ENCODE assay signal across 35 cellular contexts in the genomic region with DNA sequence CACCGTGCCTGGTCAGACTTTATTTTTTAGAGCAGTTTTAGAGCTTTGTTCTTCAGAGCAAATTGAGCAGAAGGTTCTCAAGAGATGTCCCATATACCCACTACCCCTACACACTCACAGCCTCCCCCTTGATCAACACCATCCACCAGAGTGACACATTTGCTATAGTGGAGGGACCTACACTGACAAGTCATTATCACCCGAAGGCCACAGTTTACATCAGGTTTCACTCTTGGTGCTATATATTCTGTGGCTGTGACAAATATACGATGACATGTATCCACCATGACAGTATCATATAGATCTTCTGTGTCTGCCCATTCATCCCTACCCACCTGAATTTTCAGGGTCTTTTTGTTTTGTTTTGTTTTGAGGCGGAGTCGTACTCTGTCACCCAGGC. TPM values are rescaled to one million over a fixed set of nuclear protein-coding genes. Genes with fewer than 3 reads are reported as not detected.
"Had no signal": no experiment of that assay in that cellular context is flagged by ENCODE, and none has a peak within 500 bp of the region (broad histone marks: within the 10 kb centered on the region; RNA-seq: fewer than 3 reads in every experiment).

No MANE protein-coding gene starts in this region.

- H3K9me3 Mint-ChIP-seq: activated B cell treated with CpG ODN at 0.5 μM for 24 hours; activated CD4-positive, alpha-beta memory T cell treated with anti-CD3 and anti-CD28 coated beads for 36 hours; activated CD4-positive, alpha-beta T cell treated with anti-CD3 and anti-CD28 coated beads, Interleukin-2, amount 10 ng/mL, durations not matched to agents 24 days and 14 days; activated naive CD4-positive, alpha-beta T cell treated with anti-CD3 and anti-CD28 coated beads, Interleukin-2, amount 10 ng/mL, durations not matched to agents 7 days and 5 days; activated naive CD4-positive, alpha-beta T cell treated with anti-CD3 and anti-CD28 coated beads, Interleukin-2, amount 50 U/mL, for 24 hours; activated T-helper 1 cell treated with anti-CD3 and anti-CD28 coated beads, Interleukin-12 subunit alpha, Interleukin-12 subunit beta, Interleukin-2, Interleukin-4 antibody, amounts not matched to agents 30 ng/mL and 10 ng/mL and 1 ng/mL, durations not matched to agents 14 hours and 24 hours and 36 hours; activated T-helper 2 cell treated with anti-CD3 and anti-CD28 coated beads, Interferon-gamma antibody, Interleukin-2, Interleukin-4, amounts not matched to agents 10 μg/mL and 5 μg/mL and 100 μg/mL, durations not matched to agents 14 hours and 24 hours and 36 hours; brain; central memory CD8-positive, alpha-beta T cell; T-helper 1 cell treated with Interleukin-12 subunit alpha and Interleukin-12 subunit beta and Interleukin-4 antibody, amounts not matched to agents 30 μg/mL and 1 μg/mL, for 36 hours; T-helper 2 cell treated with Interferon-gamma antibody and Interleukin-4, amounts not matched to agents 5 μg/mL and 100 μg/mL, for 36 hours had no signal

- H3K4me1 Mint-ChIP-seq: activated B cell treated with CpG ODN at 0.5 μM for 24 hours; activated CD4-positive, alpha-beta T cell treated with anti-CD3 and anti-CD28 coated beads, Interleukin-2, amount 10 ng/mL, durations not matched to agents 24 days and 14 days; activated naive CD4-positive, alpha-beta T cell treated with anti-CD3 and anti-CD28 coated beads, Interleukin-2, amount 10 ng/mL, durations not matched to agents 7 days and 5 days; activated naive CD4-positive, alpha-beta T cell treated with anti-CD3 and anti-CD28 coated beads, Interleukin-2, amount 50 U/mL, for 24 hours; brain; central memory CD8-positive, alpha-beta T cell had no signal

- H3K27me3 ChIP-seq: ascending aorta had no signal

- H3K36me3 Mint-ChIP-seq: activated CD4-positive, alpha-beta memory T cell treated with anti-CD3 and anti-CD28 coated beads for 36 hours; activated naive CD4-positive, alpha-beta T cell treated with anti-CD3 and anti-CD28 coated beads, Interleukin-2, amount 10 ng/mL, durations not matched to agents 7 days and 5 days; activated naive CD4-positive, alpha-beta T cell treated with anti-CD3 and anti-CD28 coated beads, Interleukin-2, amount 50 U/mL, for 24 hours; activated naive CD8-positive, alpha-beta T cell; brain had no signal

- H3K4me3 ChIP-seq: ascending aorta, cardiac muscle cell had no signal

- H3K27ac ChIP-seq: ascending aorta, cardiac muscle cell, VCaP had no signal

- H3K36me3 ChIP-seq: ascending aorta, cardiac muscle cell had no signal

- H3K9me3 ChIP-seq: ascending aorta had no signal

- DNase-seq: activated B cell treated with CpG ODN at 0.5 μM for 24 hours; activated CD4-positive, alpha-beta memory T cell treated with anti-CD3 and anti-CD28 coated beads for 36 hours; activated CD4-positive, alpha-beta T cell treated with anti-CD3 and anti-CD28 coated beads for 4 hours; activated CD4-positive, alpha-beta T cell treated with anti-CD3 and anti-CD28 coated beads, Interleukin-2, amount 10 ng/mL, durations not matched to agents 24 days and 14 days; activated CD4-positive, alpha-beta T cell treated with anti-CD3 and anti-CD28 coated beads, Interleukin-2, amount 50 U/mL, for 1 hour; activated CD4-positive, alpha-beta T cell treated with anti-CD3 and anti-CD28 coated beads, Interleukin-2, amount 50 U/mL, for 4 hours; activated CD4-positive, CD25-positive, alpha-beta regulatory T cell treated with anti-CD3 and anti-CD28 coated beads, Interleukin-2, amount 50 U/mL, for 72 hours; activated CD8-positive, alpha-beta memory T cell treated with anti-CD3 and anti-CD28 coated beads, Interleukin-2, amount 50 U/mL, for 4 hours; activated effector memory CD4-positive, alpha-beta T cell treated with Interleukin-2 at 50 U/mL for 16 hours; activated gamma-delta T cell; activated naive CD4-positive, alpha-beta T cell treated with anti-CD3 and anti-CD28 coated beads, Interleukin-2, amount 10 ng/mL, durations not matched to agents 7 days and 5 days; activated naive CD4-positive, alpha-beta T cell treated with Interleukin-2 at 50 U/mL for 16 hours; activated T-cell treated with anti-CD3 and anti-CD28 coated beads for 4 hours; activated T-cell treated with anti-CD3 and anti-CD28 coated beads, Interleukin-2, amount 50 U/mL, for 1 hour; activated T-cell treated with anti-CD3 and anti-CD28 coated beads, Interleukin-2, amount 50 U/mL, for 48 hours; amygdala; anterior cingulate cortex; caudate nucleus; cerebellar nuclear complex; SW 1271; T-helper 1 cell; T-helper 2 cell; T-helper 9 cell had no signal

- H3K4me1 ChIP-seq: ascending aorta had no signal

- H3K27ac Mint-ChIP-seq: activated B cell treated with CpG ODN at 0.5 μM for 24 hours; activated CD4-positive, alpha-beta memory T cell treated with anti-CD3 and anti-CD28 coated beads for 36 hours; activated CD4-positive, alpha-beta T cell treated with anti-CD3 and anti-CD28 coated beads, Interleukin-2, amount 10 ng/mL, durations not matched to agents 24 days and 14 days; activated naive CD4-positive, alpha-beta T cell treated with anti-CD3 and anti-CD28 coated beads, Interleukin-2, amount 10 ng/mL, durations not matched to agents 7 days and 5 days; activated naive CD4-positive, alpha-beta T cell treated with anti-CD3 and anti-CD28 coated beads, Interleukin-2, amount 50 U/mL, for 24 hours; activated naive CD8-positive, alpha-beta T cell; activated T-helper 1 cell treated with anti-CD3 and anti-CD28 coated beads, Interleukin-12 subunit alpha, Interleukin-12 subunit beta, Interleukin-2, Interleukin-4 antibody, amounts not matched to agents 30 ng/mL and 10 ng/mL and 1 ng/mL, durations not matched to agents 14 hours and 24 hours and 36 hours; activated T-helper 2 cell treated with anti-CD3 and anti-CD28 coated beads, Interferon-gamma antibody, Interleukin-2, Interleukin-4, amounts not matched to agents 10 μg/mL and 5 μg/mL and 100 μg/mL, durations not matched to agents 14 hours and 24 hours and 36 hours; T-helper 1 cell treated with Interleukin-12 subunit alpha and Interleukin-12 subunit beta and Interleukin-4 antibody, amounts not matched to agents 30 μg/mL and 1 μg/mL, for 36 hours; T-helper 2 cell treated with Interferon-gamma antibody and Interleukin-4, amounts not matched to agents 5 μg/mL and 100 μg/mL, for 36 hours had no signal

- H3K4me3 Mint-ChIP-seq: activated B cell treated with CpG ODN at 0.5 μM for 24 hours; activated CD4-positive, alpha-beta memory T cell treated with anti-CD3 and anti-CD28 coated beads for 36 hours; activated CD4-positive, alpha-beta T cell treated with anti-CD3 and anti-CD28 coated beads, Interleukin-2, amount 10 ng/mL, durations not matched to agents 24 days and 14 days; activated naive CD4-positive, alpha-beta T cell treated with anti-CD3 and anti-CD28 coated beads, Interleukin-2, amount 10 ng/mL, durations not matched to agents 7 days and 5 days; activated naive CD4-positive, alpha-beta T cell treated with anti-CD3 and anti-CD28 coated beads, Interleukin-2, amount 50 U/mL, for 24 hours; activated naive CD8-positive, alpha-beta T cell; activated T-helper 1 cell treated with anti-CD3 and anti-CD28 coated beads, Interleukin-12 subunit alpha, Interleukin-12 subunit beta, Interleukin-2, Interleukin-4 antibody, amounts not matched to agents 30 ng/mL and 10 ng/mL and 1 ng/mL, durations not matched to agents 14 hours and 24 hours and 36 hours; brain; central memory CD8-positive, alpha-beta T cell; T-helper 1 cell treated with Interleukin-12 subunit alpha and Interleukin-12 subunit beta and Interleukin-4 antibody, amounts not matched to agents 30 μg/mL and 1 μg/mL, for 36 hours; T-helper 2 cell treated with Interferon-gamma antibody and Interleukin-4, amounts not matched to agents 5 μg/mL and 100 μg/mL, for 36 hours had no signal

RNA-seq across cellular contexts. Expression of a gene that starts 15.4 kb away (rescaled TPM):
- total RNA-seq: activated CD4-positive, alpha-beta memory T cell treated with anti-CD3 and anti-CD28 coated beads for 36 hours; activated CD4-positive, alpha-beta T cell treated with anti-CD3 and anti-CD28 coated beads, Interleukin-2, amount 10 ng/mL, durations not matched to agents 24 days and 14 days; activated CD8-positive, alpha-beta memory T cell treated with anti-CD3 and anti-CD28 coated beads for 36 hours; activated T-helper 2 cell treated with anti-CD3 and anti-CD28 coated beads, Interferon-gamma antibody, Interleukin-2, Interleukin-4, amounts not matched to agents 10 μg/mL and 5 μg/mL and 100 μg/mL, durations not matched to agents 14 hours and 24 hours and 36 hours had no signal
